Comparison of ENCODE assay signal across 1 cellular context in genomic region chr19:49915271-49915670, GRCh38.
TF ChIP-seq lines count a peak whose summit lies in the region.

No MANE protein-coding gene starts in this region.

TF ChIP-seq in K562, 482 proteins besides CTCF, POLR2A, EP300 and RAD21:
- TF ChIP-seq ZBTB5 (IDR thresholded peaks at IDR 0.05), result no peak
- TF ChIP-seq TGIF2 (CRISPR knock-in tag; IDR thresholded peaks at IDR 0.05), result no peak
- no peak for TF ChIP-seq E2F5 (CRISPR knock-in tag; IDR thresholded peaks at IDR 0.05)
- TF ChIP-seq L3MBTL2 (IDR thresholded peaks at IDR 0.05), result no peak
- no peak for TF ChIP-seq NR0B1 (IDR thresholded peaks at IDR 0.05; ENCODE audit: partially characterized antibody)
- TF ChIP-seq LCOR (CRISPR knock-in tag; IDR thresholded peaks at IDR 0.05), result no peak
- no peak for TF ChIP-seq HOMEZ (CRISPR knock-in tag; IDR thresholded peaks at IDR 0.05)
- no peak for TF ChIP-seq RFX7 (CRISPR knock-in tag; IDR thresholded peaks at IDR 0.05)
